Comparison of ENCODE assay signal across 1 cellular context in genomic region chr1:3170566-3171453, GRCh38.
TF ChIP-seq lines count a peak whose summit lies in the region.

No MANE protein-coding gene starts in this region.

TF ChIP-seq in HepG2, 621 proteins besides CTCF, POLR2A, EP300 and RAD21 (continued from another document and continues in another):
- TF ChIP-seq CEBPZ (IDR thresholded peaks at IDR 0.05; ENCODE audit: low read length), result no peak
- no peak for TF ChIP-seq ZNF678 (CRISPR knock-in tag; IDR thresholded peaks at IDR 0.05)
- no peak for TF ChIP-seq TBP (CRISPR knock-in tag; IDR thresholded peaks at IDR 0.05)
- no peak for TF ChIP-seq ZNF607 (CRISPR knock-in tag; IDR thresholded peaks at IDR 0.05; ENCODE audit: borderline replicate concordance)
- TF ChIP-seq ZBTB14 (CRISPR knock-in tag; IDR thresholded peaks at IDR 0.05), result no peak
- peak; percentile 86 for TF ChIP-seq HIC2 (CRISPR knock-in tag; IDR thresholded peaks at IDR 0.05; ENCODE audit: low read depth)
- TF ChIP-seq MYPOP (CRISPR knock-in tag; IDR thresholded peaks at IDR 0.05), result no peak
- no peak for TF ChIP-seq CHD4 (IDR thresholded peaks at IDR 0.05; ENCODE audit: borderline replicate concordance, low read length)
- TF ChIP-seq JARID2 (CRISPR knock-in tag; IDR thresholded peaks at IDR 0.05; ENCODE audit: insufficient replicate concordance), result no peak
- no peak for TF ChIP-seq MLLT10 (CRISPR knock-in tag; IDR thresholded peaks at IDR 0.05)
- no peak for TF ChIP-seq USF2 (IDR thresholded peaks at IDR 0.05; ENCODE audit: low read depth, low read length)
- TF ChIP-seq USF2 (CRISPR knock-in tag; IDR thresholded peaks at IDR 0.05; ENCODE audit: borderline replicate concordance), result no peak
- TF ChIP-seq NCOA5 (CRISPR knock-in tag; IDR thresholded peaks at IDR 0.05), result no peak
- no peak for TF ChIP-seq ARID3A (IDR thresholded peaks at IDR 0.05; ENCODE audit: low read depth, low read length)
- no peak for TF ChIP-seq ZNF598 (CRISPR knock-in tag; IDR thresholded peaks at IDR 0.05; ENCODE audit: borderline replicate concordance)
- no peak for TF ChIP-seq ZNF513 (CRISPR knock-in tag; conservative IDR thresholded peaks at IDR 0.05)
- TF ChIP-seq ZMYM4 (CRISPR knock-in tag; IDR thresholded peaks at IDR 0.05), result no peak
- TF ChIP-seq FOXA1 (IDR thresholded peaks at IDR 0.05), result no peak
- no peak for TF ChIP-seq FOXA1 (CRISPR knock-in tag; IDR thresholded peaks at IDR 0.05)
- peak; percentile 55 for TF ChIP-seq RBFOX2 (IDR thresholded peaks at IDR 0.05; ENCODE audit: low read depth, low read length)
- no peak for TF ChIP-seq ZNF574 (CRISPR knock-in tag; IDR thresholded peaks at IDR 0.05)
- no peak for TF ChIP-seq ZNF317 (CRISPR knock-in tag; IDR thresholded peaks at IDR 0.05)
- TF ChIP-seq SOX6 (IDR thresholded peaks at IDR 0.05), result no peak
- no peak; the same call in 1 of the 2 replicates for TF ChIP-seq SOX6 (CRISPR knock-in tag; IDR thresholded peaks at IDR 0.05)
- no peak for TF ChIP-seq MXD4 (CRISPR knock-in tag; IDR thresholded peaks at IDR 0.05)
- no peak for TF ChIP-seq ZNF800 (CRISPR knock-in tag; IDR thresholded peaks at IDR 0.05)
- TF ChIP-seq ZNF296 (CRISPR knock-in tag; conservative IDR thresholded peaks at IDR 0.05), result no peak
- TF ChIP-seq ZNF138 (CRISPR knock-in tag; IDR thresholded peaks at IDR 0.05; ENCODE audit: low read depth), result no peak
- no peak for TF ChIP-seq ATM (IDR thresholded peaks at IDR 0.05; ENCODE audit: borderline replicate concordance)
- no peak; the same call in 1 of the 2 replicates for TF ChIP-seq ZNF235 (CRISPR knock-in tag; IDR thresholded peaks at IDR 0.05; ENCODE audit: borderline replicate concordance)
- no peak for TF ChIP-seq PHB2 (IDR thresholded peaks at IDR 0.05; ENCODE audit: partially characterized antibody)
- TF ChIP-seq SKI (IDR thresholded peaks at IDR 0.05; ENCODE audit: partially characterized antibody), result no peak
- TF ChIP-seq ETV5 (CRISPR knock-in tag; IDR thresholded peaks at IDR 0.05; ENCODE audit: borderline replicate concordance), result 0 out of 2 replicates have a peak, but pooled peaks have one; percentile 12
- TF ChIP-seq ATF5 (CRISPR knock-in tag; IDR thresholded peaks at IDR 0.05; ENCODE audit: low read depth), result no peak
- TF ChIP-seq STAT5B (CRISPR knock-in tag; IDR thresholded peaks at IDR 0.05), result no peak
- no peak for TF ChIP-seq ZNF720 (CRISPR knock-in tag; IDR thresholded peaks at IDR 0.05)
- TF ChIP-seq MAZ (IDR thresholded peaks at IDR 0.05; ENCODE audit: borderline replicate concordance, low read depth, low read length), result no peak
- TF ChIP-seq MAZ (CRISPR knock-in tag; IDR thresholded peaks at IDR 0.05; ENCODE audit: low read depth), result 0 out of 2 replicates have a peak, but pooled peaks have one; percentile 22
- TF ChIP-seq HOXA3 (CRISPR knock-in tag; IDR thresholded peaks at IDR 0.05), result no peak
- no peak for TF ChIP-seq ZBTB3 (CRISPR knock-in tag; IDR thresholded peaks at IDR 0.05; ENCODE audit: borderline replicate concordance, low read depth)
- no peak for TF ChIP-seq U2AF1 (optimal IDR thresholded peaks at IDR 0.05; ENCODE audit: low read depth, low read length)
- no peak for TF ChIP-seq ZNF510 (CRISPR knock-in tag; IDR thresholded peaks at IDR 0.05; ENCODE audit: low read depth)
- peak; percentile 66; the same call in 1 of the 2 replicates for TF ChIP-seq KDM3A (CRISPR knock-in tag; IDR thresholded peaks at IDR 0.05; ENCODE audit: low read depth)
- TF ChIP-seq ZNF530 (CRISPR knock-in tag; IDR thresholded peaks at IDR 0.05; ENCODE audit: low read depth), result no peak
- TF ChIP-seq LBX2 (CRISPR knock-in tag; IDR thresholded peaks at IDR 0.05; ENCODE audit: borderline replicate concordance), result no peak
- TF ChIP-seq TEAD2 (CRISPR knock-in tag; IDR thresholded peaks at IDR 0.05), result no peak
- no peak for TF ChIP-seq MIER3 (CRISPR knock-in tag; IDR thresholded peaks at IDR 0.05; ENCODE audit: borderline replicate concordance)
